Comparison of ENCODE assay signal across 18 cellular contexts in genomic region chr5:54860321-54860720, GRCh38.
"Had no signal": no experiment of that assay in that cellular context is flagged by ENCODE, and none has a peak within 500 bp of the region (broad histone marks: within the 10 kb centered on the region; RNA-seq: fewer than 3 reads in every experiment).

No MANE protein-coding gene starts in this region.

- H3K4me1 Mint-ChIP-seq: endodermal cell, natural killer cell had no signal

- H3K36me3 Mint-ChIP-seq: stimulated activated effector memory CD8-positive, alpha-beta T cell treated with anti-CD3 and anti-CD28 coated beads, Interleukin-12 subunit alpha, Interleukin-12 subunit beta, amount 100 ng/mL, for 72 hours had no signal

- H3K27ac Mint-ChIP-seq: activated T-cell treated with anti-CD3 and anti-CD28 coated beads, Interleukin-2, amount 50 U/mL, for 72 hours; endodermal cell; natural killer cell; stimulated activated effector memory CD8-positive, alpha-beta T cell treated with anti-CD3 and anti-CD28 coated beads, Interleukin-12 subunit alpha, Interleukin-12 subunit beta, amount 100 ng/mL, for 72 hours; type B pancreatic cell had no signal

- DNase-seq: activated CD4-positive, alpha-beta T cell treated with anti-CD3 and anti-CD28 coated beads for 1 hour; activated CD4-positive, alpha-beta T cell treated with anti-CD3 and anti-CD28 coated beads, Interleukin-2, amount 50 U/mL, for 4 hours; activated effector memory CD4-positive, alpha-beta T cell treated with anti-CD3 and anti-CD28 coated beads, Interleukin-2, amount 50 U/mL, for 16 hours; activated naive CD4-positive, alpha-beta T cell treated with anti-CD3 and anti-CD28 coated beads, Interleukin-2, amount 50 U/mL, for 16 hours; activated T-cell treated with anti-CD3 and anti-CD28 coated beads, Interleukin-2, amount 50 U/mL, for 72 hours; caudate nucleus; endodermal cell; left cardiac atrium; natural killer cell; ovary; psoas muscle; right lobe of liver; stimulated activated CD4-positive, alpha-beta T cell treated with anti-CD3 and anti-CD28 coated beads, Interleukin-4, amount 100 ng/mL, for 24 hours; T-helper 2 cell; testis; WERI-Rb-1 had no signal

- H3K4me3 Mint-ChIP-seq: activated T-cell treated with anti-CD3 and anti-CD28 coated beads, Interleukin-2, amount 50 U/mL, for 72 hours; endodermal cell; natural killer cell; stimulated activated effector memory CD8-positive, alpha-beta T cell treated with anti-CD3 and anti-CD28 coated beads, Interleukin-12 subunit alpha, Interleukin-12 subunit beta, amount 100 ng/mL, for 72 hours; type B pancreatic cell had no signal

- ATAC-seq: activated T-cell treated with anti-CD3 and anti-CD28 coated beads, Interleukin-2, amount 50 U/mL, for 72 hours; natural killer cell; psoas muscle; right lobe of liver; stimulated activated effector memory CD8-positive, alpha-beta T cell treated with anti-CD3 and anti-CD28 coated beads, Interleukin-12 subunit alpha, Interleukin-12 subunit beta, amount 100 ng/mL, for 72 hours had no signal
